In the genomic region with DNA sequence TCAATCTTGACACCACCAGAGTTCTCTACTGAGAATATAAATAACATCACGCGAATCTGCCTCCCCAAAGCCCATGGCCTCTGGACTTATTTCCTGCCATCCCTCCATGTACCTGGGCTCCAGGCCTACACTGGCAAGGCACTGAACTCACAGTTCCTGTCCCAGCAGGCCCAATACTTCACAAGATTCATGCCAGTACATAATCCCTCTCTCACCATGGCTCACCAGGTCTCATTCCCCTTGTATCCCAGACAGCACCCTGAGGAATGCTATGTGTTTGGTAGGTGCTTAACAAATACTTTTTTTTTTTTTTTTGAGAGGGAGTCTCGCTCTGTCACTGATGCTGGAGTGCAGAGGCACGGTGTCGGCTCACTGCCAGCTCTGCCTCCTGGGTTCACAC, we compare ENCODE assay signal across 11 cellular contexts.
"Had no signal": no experiment of that assay in that cellular context is flagged by ENCODE, and none has a peak within 500 bp of the region (broad histone marks: within the 10 kb centered on the region; RNA-seq: fewer than 3 reads in every experiment).

No MANE protein-coding gene starts in this region.

- DNase-seq: activated CD4-positive, alpha-beta T cell treated with anti-CD3 and anti-CD28 coated beads for 1 hour; activated CD4-positive, alpha-beta T cell treated with anti-CD3 and anti-CD28 coated beads, Interleukin-2, amount 50 U/mL, for 48 hours; activated effector memory CD4-positive, alpha-beta T cell treated with anti-CD3 and anti-CD28 coated beads, Interleukin-2, amount 50 U/mL, for 16 hours; activated T-cell treated with anti-CD3 and anti-CD28 coated beads, Interleukin-2, amount 50 U/mL, for 4 hours; effector CD4-positive, alpha-beta T cell; natural killer cell; stimulated activated CD4-positive, alpha-beta T cell treated with anti-CD3 and anti-CD28 coated beads, Interleukin-2, amount 100 ng/mL, for 48 hours; stimulated activated naive CD8-positive, alpha-beta T cell treated with anti-CD3 and anti-CD28 coated beads, Interleukin-15, Interleukin-2, amounts not matched to agents 100 U/mL and 50 U/mL, for 24 hours; upper lobe of right lung had no signal

- H3K4me3 ChIP-seq: coronary artery had no signal

- H3K27ac ChIP-seq: coronary artery, upper lobe of right lung had no signal

- ATAC-seq: activated naive CD4-positive, alpha-beta T cell treated with anti-CD3 and anti-CD28 coated beads, Interleukin-2, amount 50 U/mL, for 72 hours; activated T-cell treated with anti-CD3 and anti-CD28 coated beads, Interleukin-2, amount 50 U/mL, for 4 hours; natural killer cell; stimulated activated naive CD8-positive, alpha-beta T cell treated with anti-CD3 and anti-CD28 coated beads, Interleukin-15, Interleukin-2, amounts not matched to agents 100 U/mL and 50 U/mL, for 24 hours; upper lobe of right lung had no signal

- H3K36me3 ChIP-seq: upper lobe of right lung had no signal

- H3K27me3 ChIP-seq: upper lobe of right lung had no signal

- H3K9me3 ChIP-seq: upper lobe of right lung had no signal
